In genomic region chr17:28854457-28855382, GRCh38 we compare ENCODE assay signal across 8 cellular contexts. TPM values are rescaled to one million over a fixed set of nuclear protein-coding genes. Genes with fewer than 3 reads are reported as not detected.
DNase-seq lines count a peak whose midpoint lies in the region; ATAC-seq and TF ChIP-seq lines count a peak whose summit lies in the region.

TSS of gene ERAL1 (plus strand) at chr17:28855016. CDS start at chr17:28855035, 19 bp downstream.

- TF ChIP-seq CTCF in HFF-Myc (IDR thresholded peaks at IDR 0.05; ENCODE audit: low read depth, low read length, missing control alignments), result peak; percentile 6
- peak; percentile 10 for TF ChIP-seq CTCF in NB4 (IDR thresholded peaks at IDR 0.05; ENCODE audit: low read depth, low read length)
- TF ChIP-seq CTCF in omental fat pad (IDR thresholded peaks at IDR 0.05), result no peak

- peak within 1 kb of the TSS; percentile 84 to 97 for H3K27ac Mint-ChIP-seq in activated naive CD4-positive, alpha-beta T cell treated with anti-CD3 and anti-CD28 coated beads, Interleukin-2, amount 50 U/mL, for 72 hours

- peak; percentile 95 for DNase-seq in GM03348 (ENCODE audit: low spot score)
- DNase-seq in HFF-Myc (ENCODE audit: extremely low read depth, low read depth), result peak; percentile 68
- DNase-seq in NB4 (ENCODE audit: low read depth), result peak; percentile 93
- peak; percentile 76 for DNase-seq in SKM-1 treated with dmso at 0.1 percent for 144 hours (lab: John Stamatoyannopoulos, UW; ENCODE audit: unreplicated experiment)
- peak; percentile 81 to 84 for DNase-seq in activated naive CD4-positive, alpha-beta T cell treated with anti-CD3 and anti-CD28 coated beads, Interleukin-2, amount 50 U/mL, for 72 hours (ENCODE audit: low spot score in 2 of 2)
- peak; percentile 51 for DNase-seq in glomerular endothelial cell (ENCODE audit: extremely low read depth, low read depth, low spot score)
- peak; percentile 59 for DNase-seq in omental fat pad (ENCODE audit: low spot score)

- peak; percentile 70 for TF ChIP-seq POLR2A in NB4 (IDR thresholded peaks at IDR 0.05; ENCODE audit: extremely low read depth, insufficient read length)

- H3K4me3 ChIP-seq in HFF-Myc (replicated peaks; ENCODE audit: low read depth, low read length) (peak within 1 kb of the TSS; percentile 89), NB4 (ENCODE audit: low read depth, low read length) (peak within 1 kb of the TSS; percentile 87)

- no peaks in the 10 kb centered on the region for H3K9me3 Mint-ChIP-seq in activated naive CD4-positive, alpha-beta T cell treated with anti-CD3 and anti-CD28 coated beads, Interleukin-2, amount 50 U/mL, for 72 hours

- H3K36me3 Mint-ChIP-seq in activated naive CD4-positive, alpha-beta T cell treated with anti-CD3 and anti-CD28 coated beads, Interleukin-2, amount 50 U/mL, for 72 hours, result peaks cover 21 to 24% of the 10 kb centered on the region in 2 donors

- H3K27ac ChIP-seq in temporal lobe (ENCODE audit: low read depth, low read length), result peak within 1 kb of the TSS; percentile 89

- peak; percentile 98 to 100 for ATAC-seq in activated naive CD4-positive, alpha-beta T cell treated with anti-CD3 and anti-CD28 coated beads, Interleukin-2, amount 50 U/mL, for 72 hours
- peak; percentile 97 for ATAC-seq in omental fat pad (ENCODE audit: low FRiP score)

RNA-seq across cellular contexts. Expression of gene ERAL1, which starts in this region (rescaled TPM):
- total RNA-seq in activated naive CD4-positive, alpha-beta T cell treated with anti-CD3 and anti-CD28 coated beads, Interleukin-2, amount 50 U/mL, for 72 hours, result 10 to 100 TPM; 33.9 to 74.1 TPM
- total RNA-seq in glomerular endothelial cell (42.0 and 49.2 TPM in 2 replicates), omental fat pad (10 to 100 TPM; 21.3 to 35.9 (median 27.8) TPM), temporal lobe (24.6 TPM)

Comparison
In these comparisons a context has a peak if more than half of its experiments do, and no peak if none do; other contexts are left out.
1. Peak in every context shown above with its lines: DNase-seq, ATAC-seq, H3K4me3 ChIP-seq and H3K27ac ChIP-seq.
2. CTCF ChIP-seq: peak in HFF-Myc (single experiment) and NB4 (single experiment); none in omental fat pad (0 of 3).